Comparison of ENCODE assay signal across 8 cellular contexts in the genomic region with DNA sequence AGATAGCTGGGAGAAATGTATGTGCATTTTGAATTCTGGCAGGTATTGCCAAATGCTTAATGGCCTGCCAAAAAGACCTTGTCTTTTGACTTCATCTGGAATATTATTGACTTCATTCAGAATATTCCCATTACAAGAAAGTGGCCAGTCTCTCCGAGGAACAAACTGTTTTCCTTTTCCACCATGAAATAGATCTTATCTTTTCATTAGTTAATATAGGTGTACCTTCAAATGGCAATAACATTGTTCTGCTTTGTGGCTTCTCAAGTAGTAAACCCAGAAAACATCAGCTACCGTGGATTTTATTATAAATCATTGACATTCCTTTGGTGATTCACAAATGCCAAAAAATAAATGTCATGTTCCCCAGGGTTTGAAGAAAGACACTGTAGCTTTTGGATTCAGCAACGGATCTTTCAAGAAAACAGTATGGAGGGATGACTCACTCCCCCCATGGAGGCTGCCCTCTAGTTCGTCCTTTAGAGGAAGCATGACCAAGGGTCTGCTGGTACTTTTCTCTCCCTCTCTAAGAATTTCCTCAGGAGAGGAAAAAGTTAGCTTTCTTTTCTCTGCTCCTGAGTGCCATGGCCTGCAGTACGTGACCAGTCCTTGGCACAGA. TPM values are rescaled to one million over a fixed set of nuclear protein-coding genes. Genes with fewer than 3 reads are reported as not detected.
A peak's percentile ranks its signal among the peaks of the same experiment; 100 is the strongest.
DNase-seq lines count a peak whose midpoint lies in the region; ATAC-seq and TF ChIP-seq lines count a peak whose summit lies in the region.

No MANE protein-coding gene starts in this region.

- no peaks in the 10 kb centered on the region for H3K9me3 ChIP-seq in smooth muscle cell (replicated peaks; ENCODE audit: low read depth)

- DNase-seq in SIG-M5 treated with dmso at 0.1 percent for 504 hours (lab: John Stamatoyannopoulos, UW; ENCODE audit: unreplicated experiment) = peak; percentile 25
- DNase-seq in SIG-M5 (lab: John Stamatoyannopoulos, UW) = no peak
- DNase-seq in T1000 (lab: John Stamatoyannopoulos, UW) = peak; percentile 55
- peak; percentile 58 for DNase-seq in foreskin melanocyte
- no peak for DNase-seq in smooth muscle cell (lab: John Stamatoyannopoulos, UW; ENCODE audit: unreplicated experiment)

- 7% methylated on average over 5 of the region's 5 CpGs for WGBS in smooth muscle cell (ENCODE audit: low lambda C conversion rate)

- no peaks in the 10 kb centered on the region for H3K79me2 ChIP-seq in smooth muscle cell (ENCODE audit: low read depth)

- H3F3A ChIP-seq in smooth muscle cell (ENCODE audit: low read depth) = peaks cover 13% of the 10 kb centered on the region

- peak overlapping the region; percentile 52 for H3K4me3 ChIP-seq in smooth muscle cell

- H3K9ac ChIP-seq in smooth muscle cell (ENCODE audit: low read depth) = no peak overlapping the region

- H3K27ac ChIP-seq in smooth muscle cell (ENCODE audit: low read depth) = peak overlapping the region; percentile 42

- peaks cover 10% of the 10 kb centered on the region for H3K4me1 ChIP-seq in smooth muscle cell (ENCODE audit: low read depth)

- no peaks in the 10 kb centered on the region for H3K36me3 ChIP-seq in smooth muscle cell (ENCODE audit: low read depth)

- peak overlapping the region; percentile 86 for H3K4me2 ChIP-seq in smooth muscle cell

- no peak for TF ChIP-seq CTCF in smooth muscle cell (IDR thresholded peaks at IDR 0.05; ENCODE audit: borderline replicate concordance, insufficient read depth, poor library complexity, severe bottlenecking)

- H4K20me1 ChIP-seq in smooth muscle cell (ENCODE audit: low read depth) = no peaks in the 10 kb centered on the region

- peaks cover 36% of the 10 kb centered on the region for H3K27me3 ChIP-seq in smooth muscle cell (ENCODE audit: low read depth)

- H2AFZ ChIP-seq in smooth muscle cell (ENCODE audit: low read depth) = peak overlapping the region; percentile 76

- ATAC-seq in GM19455 (IDR thresholded peaks at IDR 0.05; ENCODE audit: unreplicated experiment) (no peak), GM21737 (IDR thresholded peaks at IDR 0.05; ENCODE audit: unreplicated experiment) (no peak), GM21723 (IDR thresholded peaks at IDR 0.05; ENCODE audit: unreplicated experiment) (no peak)

RNA-seq across cellular contexts. Expression of a gene that starts 1.1 kb away (rescaled TPM):
- total RNA-seq in smooth muscle cell = 0.76 and 1.6 TPM in 2 replicates
- not detected in 2 replicates for polyA plus RNA-seq in smooth muscle cell

Comparison
In these comparisons a context has a peak if more than half of its experiments do, and no peak if none do; other contexts are left out.
1. DNase-seq: peak in SIG-M5 treated with dmso at 0.1 percent for 504 hours (single experiment), T1000 (single experiment) and foreskin melanocyte (single experiment); none in SIG-M5 (single experiment) and smooth muscle cell (single experiment).